Comparison of ENCODE assay signal across 9 cellular contexts in genomic region chr10:14583252-14583651, GRCh38.
A peak's percentile ranks its signal among the peaks of the same experiment; 100 is the strongest.
DNase-seq lines count a peak whose midpoint lies in the region; ATAC-seq lines count a peak whose summit lies in the region.
"Had no signal": no experiment of that assay in that cellular context is flagged by ENCODE, and none has a peak within 500 bp of the region (broad histone marks: within the 10 kb centered on the region; RNA-seq: fewer than 3 reads in every experiment).

No MANE protein-coding gene starts in this region.

- intact Hi-C loops in Right ventricle myocardium inferior (cut with DNase I) = no loop called here

- no peaks in the 10 kb centered on the region for H3K27me3 Mint-ChIP-seq in central memory CD8-positive, alpha-beta T cell

- peaks cover 45% of the 10 kb centered on the region for H3K36me3 Mint-ChIP-seq in central memory CD8-positive, alpha-beta T cell (ENCODE audit: insufficient read depth)

- H3K9me3 Mint-ChIP-seq in central memory CD8-positive, alpha-beta T cell = no peaks in the 10 kb centered on the region

- H3K27ac Mint-ChIP-seq in central memory CD8-positive, alpha-beta T cell (ENCODE audit: low read depth) = peak overlapping the region; percentile 99

- peak overlapping the region; percentile 77 for H3K4me3 Mint-ChIP-seq in central memory CD8-positive, alpha-beta T cell

- peaks cover 83% of the 10 kb centered on the region for H3K4me1 Mint-ChIP-seq in central memory CD8-positive, alpha-beta T cell

- peak; percentile 84 to 85 for DNase-seq in activated CD4-positive, alpha-beta T cell treated with anti-CD3 and anti-CD28 coated beads for 4 hours
- DNase-seq in central memory CD8-positive, alpha-beta T cell (ENCODE audit: low spot score in 2 of 2) = peak; percentile 54 to 74
- peak; percentile 66 to 79 for DNase-seq in stimulated activated CD8-positive, alpha-beta memory T cell treated with anti-CD3 and anti-CD28 coated beads, Interleukin-15, amount 100 ng/mL, for 48 hours (ENCODE audit: low read depth in 2 of 2)
- DNase-seq in NCI-H128 (lab: John Stamatoyannopoulos, UW; ENCODE audit: unreplicated experiment) (no peak), NCI-H187 treated with DMSO at 0.1 percent for 48 hours (lab: John Stamatoyannopoulos, UW) (no peak), Right ventricle myocardium inferior (ENCODE audit: missing footprints) (no peak), cerebellar nuclear complex (lab: John Stamatoyannopoulos, UW) (no peak)
- DNase-seq: left ventricle myocardium superior had no signal

- peak; percentile 43 for ATAC-seq in GM21825 (IDR thresholded peaks at IDR 0.05; ENCODE audit: unreplicated experiment)
- peak; percentile 61 for ATAC-seq in central memory CD8-positive, alpha-beta T cell (replicated peaks; ENCODE audit: extremely low read depth, poor library complexity, severe bottlenecking)
- no peak for ATAC-seq in Right ventricle myocardium inferior
- ATAC-seq: left ventricle myocardium superior had no signal

Comparison
In these comparisons a context has a peak if more than half of its experiments do, and no peak if none do; other contexts are left out.
1. DNase-seq: peak in activated CD4-positive, alpha-beta T cell treated with anti-CD3 and anti-CD28 coated beads for 4 hours (2 of 2), central memory CD8-positive, alpha-beta T cell (2 of 2) and stimulated activated CD8-positive, alpha-beta memory T cell treated with anti-CD3 and anti-CD28 coated beads, Interleukin-15, amount 100 ng/mL, for 48 hours (2 of 2); none in NCI-H128 (single experiment), NCI-H187 treated with DMSO at 0.1 percent for 48 hours (single experiment), Right ventricle myocardium inferior (single experiment) and cerebellar nuclear complex (0 of 2).